Comparison of ENCODE assay signal across 9 cellular contexts in genomic region chr15:78018968-78019644, GRCh38.
DNase-seq lines count a peak whose midpoint lies in the region; ATAC-seq lines count a peak whose summit lies in the region.
"Had no signal": no experiment of that assay in that cellular context is flagged by ENCODE, and none has a peak within 500 bp of the region (broad histone marks: within the 10 kb centered on the region; RNA-seq: fewer than 3 reads in every experiment).

No MANE protein-coding gene starts in this region.

- ATAC-seq in stimulated activated naive B cell treated with anti-CD40 and anti-IgM and Interleukin-4, amounts not matched to agents 10 μg/mL and 1 μg/mL and 100 μg/mL, for 72 hours (replicated peaks): peak; percentile 98 to 99
- no peak for ATAC-seq in GM21529 (IDR thresholded peaks at IDR 0.05; ENCODE audit: unreplicated experiment)

- peaks cover 80% of the 10 kb centered on the region for H3K36me3 ChIP-seq in KOPT-K1 (ENCODE audit: insufficient read depth, low read length)

- H3K27ac ChIP-seq in KOPT-K1 (ENCODE audit: low read depth, low read length, poor library complexity, severe bottlenecking): peak overlapping the region; percentile 19

- H3K27ac Mint-ChIP-seq in stimulated activated naive B cell treated with anti-CD40 and anti-IgM and Interleukin-4, amounts not matched to agents 10 μg/mL and 1 μg/mL and 100 μg/mL, for 72 hours: peak overlapping the region; percentile 42

- H3K27me3 Mint-ChIP-seq in stimulated activated naive B cell treated with anti-CD40 and anti-IgM and Interleukin-4, amounts not matched to agents 10 μg/mL and 1 μg/mL and 100 μg/mL, for 72 hours: no peaks in the 10 kb centered on the region

- H3K9me3 Mint-ChIP-seq in stimulated activated naive B cell treated with anti-CD40 and anti-IgM and Interleukin-4, amounts not matched to agents 10 μg/mL and 1 μg/mL and 100 μg/mL, for 72 hours: no peaks in the 10 kb centered on the region

- peaks cover 20 to 43% of the 10 kb centered on the region in 2 donors for H3K36me3 Mint-ChIP-seq in stimulated activated naive B cell treated with anti-CD40 and anti-IgM and Interleukin-4, amounts not matched to agents 10 μg/mL and 1 μg/mL and 100 μg/mL, for 72 hours

- peak overlapping the region; percentile 47 to 51 for H3K4me3 Mint-ChIP-seq in stimulated activated naive B cell treated with anti-CD40 and anti-IgM and Interleukin-4, amounts not matched to agents 10 μg/mL and 1 μg/mL and 100 μg/mL, for 72 hours

- peaks cover 9 to 22% of the 10 kb centered on the region in 2 donors for H3K4me1 Mint-ChIP-seq in stimulated activated naive B cell treated with anti-CD40 and anti-IgM and Interleukin-4, amounts not matched to agents 10 μg/mL and 1 μg/mL and 100 μg/mL, for 72 hours

- peak; percentile 52 for DNase-seq in activated CD8-positive, alpha-beta memory T cell treated with anti-CD3 and anti-CD28 coated beads for 24 hours
- DNase-seq in activated CD8-positive, alpha-beta memory T cell treated with anti-CD3 and anti-CD28 coated beads, Interleukin-2, amount 50 U/mL, for 48 hours: no peak
- DNase-seq in central memory CD4-positive, alpha-beta T cell: peak; percentile 32
- peak; percentile 35 for DNase-seq in stimulated activated naive B cell treated with anti-CD40 and anti-IgM and Interleukin-4, amounts not matched to agents 10 μg/mL and 1 μg/mL and 100 μg/mL, for 72 hours
- DNase-seq in activated CD4-positive, CD25-positive, alpha-beta regulatory T cell treated with anti-CD3 and anti-CD28 coated beads, Interleukin-2, amount 50 U/mL, for 72 hours: no peak
- no peak for DNase-seq in NCI-H2029 (lab: John Stamatoyannopoulos, UW)
- DNase-seq: NCI-H524 treated with DMSO at 0.1 percent for 48 hours had no signal

- no peaks in the 10 kb centered on the region for H3K9me3 ChIP-seq in KOPT-K1 (ENCODE audit: insufficient read depth, low read length, poor library complexity, severe bottlenecking)

Comparison
In these comparisons a context has a peak if more than half of its experiments do, and no peak if none do; other contexts are left out.
1. DNase-seq: peak in activated CD8-positive, alpha-beta memory T cell treated with anti-CD3 and anti-CD28 coated beads for 24 hours (single experiment), central memory CD4-positive, alpha-beta T cell (single experiment) and stimulated activated naive B cell treated with anti-CD40 and anti-IgM and Interleukin-4, amounts not matched to agents 10 μg/mL and 1 μg/mL and 100 μg/mL, for 72 hours (single experiment); none in activated CD8-positive, alpha-beta memory T cell treated with anti-CD3 and anti-CD28 coated beads, Interleukin-2, amount 50 U/mL, for 48 hours (single experiment), activated CD4-positive, CD25-positive, alpha-beta regulatory T cell treated with anti-CD3 and anti-CD28 coated beads, Interleukin-2, amount 50 U/mL, for 72 hours (single experiment) and NCI-H2029 (single experiment).